In the genomic region with DNA sequence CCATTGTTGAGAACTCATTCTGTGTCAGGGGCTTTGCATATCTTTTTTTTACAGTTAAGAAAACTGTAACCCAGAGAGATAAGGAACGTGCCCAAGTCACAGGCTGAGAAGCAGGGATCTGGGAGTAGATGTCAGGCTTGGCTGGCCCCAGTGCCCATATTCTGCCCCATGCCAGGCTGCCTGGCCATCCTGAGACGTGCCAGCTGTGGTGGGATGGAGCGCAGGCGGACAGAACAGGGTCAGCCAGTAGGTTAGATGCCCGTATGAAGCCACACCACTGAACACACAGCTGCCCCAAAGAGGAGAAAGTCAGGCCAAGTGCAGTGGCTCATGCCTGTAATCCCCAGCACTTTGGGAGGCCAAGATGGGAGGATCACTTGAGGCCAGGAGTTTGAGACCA, we compare ENCODE assay signal across 16 cellular contexts. TPM values are rescaled to one million over a fixed set of nuclear protein-coding genes. Genes with fewer than 3 reads are reported as not detected.
DNase-seq lines count a peak whose midpoint lies in the region; ATAC-seq and TF ChIP-seq lines count a peak whose summit lies in the region.
"Had no signal": no experiment of that assay in that cellular context is flagged by ENCODE, and none has a peak within 500 bp of the region (broad histone marks: within the 10 kb centered on the region; RNA-seq: fewer than 3 reads in every experiment).

No MANE protein-coding gene starts in this region.

- TF ChIP-seq CTCF in RWPE1 (conservative IDR thresholded peaks at IDR 0.05; ENCODE audit: low read depth) (no peak), chondrocyte (IDR thresholded peaks at IDR 0.05) (no peak), testis (IDR thresholded peaks at IDR 0.05) (no peak), coronary artery (IDR thresholded peaks at IDR 0.05) (no peak)

- DNase-seq in RWPE1 (ENCODE audit: low spot score) (no peak), chondrocyte (ENCODE audit: low spot score) (no peak), left lobe of liver (ENCODE audit: low spot score) (no peak), testis (no peak), NCI-H446 (lab: John Stamatoyannopoulos, UW) (no peak), coronary artery (ENCODE audit: low spot score) (no peak)
- DNase-seq in activated CD4-positive, CD25-positive, alpha-beta regulatory T cell (lab: John Stamatoyannopoulos, UW), result no peak
- DNase-seq: BE2C; KBM-7; NCI-H1092; NCI-H1694; NCI-H345; NCI-H69; NK-92 treated with Interleukin-12 subunit alpha and Interleukin-12 subunit beta, amount 100 ng/mL, for 24 hours; PC-9 had no signal

- POLR2A ChIA-PET in RWPE1 (lab: Yijun Ruan, JAX; ENCODE audit: low non-redundant PET), result no interaction called here

- WGBS in testis, 2 donors, result 77 to 83% methylated on average over 2 to 5 of the region's 5 CpGs

- no peak overlapping the region for H3K4me3 ChIP-seq in testis
- H3K4me3 ChIP-seq in coronary artery, result no peak overlapping the region
- H3K4me3 ChIP-seq: PC-9 had no signal

- H3K9me3 ChIP-seq in testis, result no peaks in the 10 kb centered on the region
- H3K9me3 ChIP-seq: BE2C had no signal

- H3K4me1 Mint-ChIP-seq in chondrocyte (ENCODE audit: low read depth), result peaks cover 29% of the 10 kb centered on the region

- no peaks in the 10 kb centered on the region for H3K27me3 Mint-ChIP-seq in chondrocyte (ENCODE audit: low read depth)

- intact Hi-C loops in testis (cut with DNase I; ENCODE audit: low total_unique reads), result no loop called here

- no peaks in the 10 kb centered on the region for H3K9me3 Mint-ChIP-seq in chondrocyte (ENCODE audit: low read depth)

- H3K4me1 ChIP-seq in testis, result peaks cover 64% of the 10 kb centered on the region
- H3K4me1 ChIP-seq: BE2C had no signal

- no peak overlapping the region for H3K4me3 Mint-ChIP-seq in chondrocyte (ENCODE audit: unreplicated experiment)

- CTCF ChIA-PET in RWPE1 (lab: Yijun Ruan, JAX), result no interaction called here

- ATAC-seq in left lobe of liver, result peak; percentile 7
- ATAC-seq: Right ventricle myocardium inferior had no signal

- no peak for TF ChIP-seq POLR2A in testis (IDR thresholded peaks at IDR 0.05)

- H3K27me3 ChIP-seq in testis, result no peaks in the 10 kb centered on the region
- H3K27me3 ChIP-seq: BE2C had no signal

- peaks cover 9% of the 10 kb centered on the region for H3K36me3 Mint-ChIP-seq in chondrocyte (ENCODE audit: low read depth)

- H3K27ac ChIP-seq in RWPE1 (peak overlapping the region; percentile 68), testis (peak overlapping the region; percentile 31 to 53), coronary artery (no peak overlapping the region)
- H3K27ac ChIP-seq: PC-9 had no signal

- H3K27ac Mint-ChIP-seq in chondrocyte (ENCODE audit: unreplicated experiment), result peak overlapping the region; percentile 33

- H3K36me3 ChIP-seq in testis (ENCODE audit: low read depth, missing control alignments), result no peaks in the 10 kb centered on the region
- H3K36me3 ChIP-seq: BE2C had no signal

RNA-seq across cellular contexts. Expression of a gene that starts 55.9 kb away (rescaled TPM):
- total RNA-seq in chondrocyte (15.7 to 20.1 TPM (median 18.8 TPM) in 3 replicates), left lobe of liver (9.1 TPM), testis (10 to 100 TPM; 61.1 to 66.0 TPM)
- polyA plus RNA-seq in testis (ENCODE audit: insufficient read depth, low read depth, low replicate concordance), result 27.9 TPM

RNA-seq across cellular contexts. Expression of a gene that starts 56.1 kb away (rescaled TPM):
- total RNA-seq in chondrocyte, result 46.6 to 48.9 TPM (median 47.1 TPM) in 3 replicates
- 53.5 TPM for total RNA-seq in left lobe of liver
- 100 to 1,000 TPM in 1 of 2 donors, 10 to 100 TPM in 1; 83.3 to 141 TPM for total RNA-seq in testis
- polyA plus RNA-seq in testis (ENCODE audit: insufficient read depth, low read depth, low replicate concordance), result 73.0 TPM

Comparison
In these comparisons a context has a peak if more than half of its experiments do, and no peak if none do; other contexts are left out.
1. H3K27ac ChIP-seq: peak in RWPE1 (single experiment) and testis (2 of 2); none in coronary artery (0 of 2).